In genomic region chr2:238290079-238290478, GRCh38 we compare ENCODE assay signal across 9 cellular contexts. TPM values are rescaled to one million over a fixed set of nuclear protein-coding genes. Genes with fewer than 3 reads are reported as not detected.
DNase-seq lines count a peak whose midpoint lies in the region; ATAC-seq and TF ChIP-seq lines count a peak whose summit lies in the region.
"Had no signal": no experiment of that assay in that cellular context is flagged by ENCODE, and none has a peak within 500 bp of the region (broad histone marks: within the 10 kb centered on the region; RNA-seq: fewer than 3 reads in every experiment).

No MANE protein-coding gene starts in this region.

- TF ChIP-seq CTCF in RWPE1 (conservative IDR thresholded peaks at IDR 0.05; ENCODE audit: low read depth), result no peak
- no peak for TF ChIP-seq CTCF in GM13977 (IDR thresholded peaks at IDR 0.05; ENCODE audit: extremely low read depth, insufficient read depth, missing control alignments)

- H3K36me3 ChIP-seq in naive thymus-derived CD4-positive, alpha-beta T cell (ENCODE audit: control insufficient read depth in 2 of 3, insufficient read depth in 3 of 3, low read length in 3 of 3), result no peaks in the 10 kb centered on the region

- H3K4me1 Mint-ChIP-seq in naive thymus-derived CD4-positive, alpha-beta T cell, result peaks cover 22 to 45% (median 33%) of the 10 kb centered on the region in 7 donors

- peak overlapping the region; percentile 84 to 97 (median 93) for H3K4me3 Mint-ChIP-seq in naive thymus-derived CD4-positive, alpha-beta T cell

- H3K4me3 ChIP-seq in naive thymus-derived CD4-positive, alpha-beta T cell (ENCODE audit: low read length), result no peak overlapping the region

- in situ Hi-C loops in GM13977 (cut with MboI; ENCODE audit: low pct_unique_long_range_greater_than_20kb, low sequenced_read_pairs, unreplicated experiment), result no loop called here

- DNase-seq in LoVo (ENCODE audit: low spot score), result peak; percentile 78
- peak; percentile 93 for DNase-seq in RWPE1 (ENCODE audit: low spot score)
- peak; percentile 68 for DNase-seq in dermis blood vessel endothelial cell
- no peak for DNase-seq in naive thymus-derived CD4-positive, alpha-beta T cell
- DNase-seq in GM13977 (ENCODE audit: low spot score), result no peak
- DNase-seq in OCI-M1 (lab: John Stamatoyannopoulos, UW), result no peak

- intact Hi-C loops in naive thymus-derived CD4-positive, alpha-beta T cell (cut with micrococcal nuclease), result no loop called here

- CTCF ChIA-PET in RWPE1 (lab: Yijun Ruan, JAX), result interaction anchor here (0.6 to 0.8 kb wide), 2 partner anchors 15 to 79 kb away, joined by 3 to 4 read pairs; no protein-coding TSS in a partner anchor
- CTCF ChIA-PET in naive thymus-derived CD4-positive, alpha-beta T cell (lab: Charles Lee), result interaction anchor here (0.6 kb wide), 1 partner anchor 323 kb away, joined by 3 read pairs; no protein-coding TSS in a partner anchor

- H3K27me3 Mint-ChIP-seq in naive thymus-derived CD4-positive, alpha-beta T cell, result peaks cover 0 to 2% (median 0%) of the 10 kb centered on the region in 5 donors

- no peaks in the 10 kb centered on the region for H3K27me3 ChIP-seq in naive thymus-derived CD4-positive, alpha-beta T cell (ENCODE audit: control insufficient read depth in 2 of 2, insufficient read depth in 2 of 2, low read length in 2 of 2)

- no peak for ATAC-seq in naive thymus-derived CD4-positive, alpha-beta T cell
- ATAC-seq in GM19397 (IDR thresholded peaks at IDR 0.05; ENCODE audit: unreplicated experiment) (no peak), HG02852 (IDR thresholded peaks at IDR 0.05; ENCODE audit: unreplicated experiment) (no peak)

- H3K4me1 ChIP-seq in naive thymus-derived CD4-positive, alpha-beta T cell (ENCODE audit: control insufficient read depth in 2 of 2, insufficient read depth in 2 of 2, low read length in 2 of 2), result peaks cover 16 to 23% of the 10 kb centered on the region in 2 donors

- POLR2A ChIA-PET in RWPE1 (lab: Yijun Ruan, JAX; ENCODE audit: low non-redundant PET), result no interaction called here
- POLR2A ChIA-PET in naive thymus-derived CD4-positive, alpha-beta T cell (lab: Charles Lee), result interaction anchor here (0.7 to 1.6 kb wide), 2 partner anchors 12 to 33 kb away, joined by 4 read pairs; no protein-coding TSS in a partner anchor

- peak overlapping the region; percentile 93 to 98 (median 97) for H3K27ac Mint-ChIP-seq in naive thymus-derived CD4-positive, alpha-beta T cell

- H3K27ac ChIP-seq in RWPE1, result peak overlapping the region; percentile 97
- H3K27ac ChIP-seq in naive thymus-derived CD4-positive, alpha-beta T cell (ENCODE audit: low read depth, low read length), result peak overlapping the region; percentile 80
- H3K27ac ChIP-seq: SK-N-MC had no signal

- no peaks in the 10 kb centered on the region for H3K9me3 ChIP-seq in naive thymus-derived CD4-positive, alpha-beta T cell (ENCODE audit: control insufficient read depth in 2 of 3, low read length in 3 of 3)

- no peaks in the 10 kb centered on the region for H3K36me3 Mint-ChIP-seq in naive thymus-derived CD4-positive, alpha-beta T cell

- H3K9me3 Mint-ChIP-seq in naive thymus-derived CD4-positive, alpha-beta T cell, result no peaks in the 10 kb centered on the region

RNA-seq across cellular contexts. Expression of gene PER2, which starts 1.7 kb away (rescaled TPM):
- total RNA-seq in dermis blood vessel endothelial cell, result 1.2 and 3.0 TPM in 2 replicates
- total RNA-seq in naive thymus-derived CD4-positive, alpha-beta T cell, result 10 to 100 TPM; 13.5 to 28.6 (median 14.3) TPM
- polyA plus RNA-seq in naive thymus-derived CD4-positive, alpha-beta T cell, result 10 to 100 TPM in 1 of 2 donors, 1 to 10 TPM in 1; 7.0 to 10.1 TPM

RNA-seq across cellular contexts. Expression of gene TRAF3IP1, which starts 30.2 kb away (rescaled TPM):
- total RNA-seq in dermis blood vessel endothelial cell, result 7.3 and 8.7 TPM in 2 replicates
- total RNA-seq in naive thymus-derived CD4-positive, alpha-beta T cell, result 10 to 100 TPM in 2 of 5 experiments, 1 to 10 TPM in 3; 6.2 to 13.3 (median 9.4) TPM
- polyA plus RNA-seq in naive thymus-derived CD4-positive, alpha-beta T cell, result 1 to 10 TPM; 4.3 to 5.7 TPM

RNA-seq across cellular contexts. Expression of gene HES6, which starts 50.2 kb away (rescaled TPM):
- total RNA-seq in dermis blood vessel endothelial cell, result 2.2 and 3.7 TPM in 2 replicates
- 1 to 10 TPM in 4 of 5 experiments, under 1 TPM in 1; 0.73 to 2.7 (median 2.4) TPM for total RNA-seq in naive thymus-derived CD4-positive, alpha-beta T cell
- 1 to 10 TPM in 1 of 2 donors, under 1 TPM in 1; 0.61 to 1.3 TPM for polyA plus RNA-seq in naive thymus-derived CD4-positive, alpha-beta T cell

Comparison
In these comparisons a context has a peak if more than half of its experiments do, and no peak if none do; other contexts are left out.
1. DNase-seq: peak in LoVo (single experiment), RWPE1 (single experiment) and dermis blood vessel endothelial cell (single experiment); none in naive thymus-derived CD4-positive, alpha-beta T cell (0 of 9), GM13977 (single experiment) and OCI-M1 (single experiment).